16 cellular contexts compared by ENCODE assay signal in genomic region chr7:111827863-111828504, GRCh38.
A peak's percentile ranks its signal among the peaks of the same experiment; 100 is the strongest.
DNase-seq lines count a peak whose midpoint lies in the region; ATAC-seq and TF ChIP-seq lines count a peak whose summit lies in the region.
"Had no signal": no experiment of that assay in that cellular context is flagged by ENCODE, and none has a peak within 500 bp of the region (broad histone marks: within the 10 kb centered on the region; RNA-seq: fewer than 3 reads in every experiment).

No MANE protein-coding gene starts in this region.

- H3K4me1 ChIP-seq in fibroblast of lung (ENCODE audit: control insufficient read depth, extremely low read depth, insufficient read depth, low read length) = no peaks in the 10 kb centered on the region
- H3K4me1 ChIP-seq in right lobe of liver = no peaks in the 10 kb centered on the region
- peaks cover 6% of the 10 kb centered on the region for H3K4me1 ChIP-seq in body of pancreas
- H3K4me1 ChIP-seq: Caco-2 had no signal

- peak; percentile 10 for DNase-seq in GM04504 (ENCODE audit: low read depth)
- DNase-seq in SK-N-MC (ENCODE audit: low read depth, low spot score) = peak; percentile 68
- peak; percentile 27 to 74 for DNase-seq in fibroblast of lung (ENCODE audit: low read depth in 2 of 2)
- no peak for DNase-seq in progenitor cell of endocrine pancreas (ENCODE audit: low spot score, unreplicated experiment)
- no peak for DNase-seq in right lobe of liver
- no peak for DNase-seq in WERI-Rb-1
- no peak for DNase-seq in body of pancreas
- no peak for DNase-seq in activated T-cell treated with anti-CD3 and anti-CD28 coated beads, Interleukin-2, amount 50 U/mL, for 48 hours
- DNase-seq: activated CD4-positive, alpha-beta T cell treated with anti-CD3 and anti-CD28 coated beads, Interleukin-2, amount 10 ng/mL, durations not matched to agents 7 days and 5 days; activated naive CD4-positive, alpha-beta T cell treated with anti-CD3 and anti-CD28 coated beads, Interleukin-2, amount 50 U/mL, for 16 hours; Caco-2; effector CD4-positive, alpha-beta T cell; MV-4-11; NCI-H510A; stimulated activated CD4-positive, alpha-beta T cell treated with anti-CD3 and anti-CD28 coated beads, Interleukin-12 subunit alpha, Interleukin-12 subunit beta, amount 100 ng/mL, for 4 hours had no signal

- H3K27ac ChIP-seq in SK-N-MC = no peak overlapping the region
- no peak overlapping the region for H3K27ac ChIP-seq in fibroblast of lung (ENCODE audit: insufficient read depth, low read length)
- no peak overlapping the region for H3K27ac ChIP-seq in right lobe of liver
- H3K27ac ChIP-seq in WERI-Rb-1 = no peak overlapping the region
- H3K27ac ChIP-seq in body of pancreas = no peak overlapping the region

- peak overlapping the region; percentile 2 for H3K27ac Mint-ChIP-seq in progenitor cell of endocrine pancreas
- H3K27ac Mint-ChIP-seq: activated CD4-positive, alpha-beta T cell treated with anti-CD3 and anti-CD28 coated beads, Interleukin-2, amount 10 ng/mL, durations not matched to agents 7 days and 5 days; nephron had no signal

- no peak for ATAC-seq in right lobe of liver
- no peak for ATAC-seq in body of pancreas

- H3K27me3 Mint-ChIP-seq in progenitor cell of endocrine pancreas = no peaks in the 10 kb centered on the region

- H3K4me2 ChIP-seq in fibroblast of lung (ENCODE audit: extremely low read depth, insufficient read depth, low read length) = no peak overlapping the region

- H4K20me1 ChIP-seq in fibroblast of lung (ENCODE audit: control insufficient read depth, extremely low read depth, insufficient read depth, low read length) = no peaks in the 10 kb centered on the region

- H3K36me3 Mint-ChIP-seq in progenitor cell of endocrine pancreas (ENCODE audit: insufficient read depth) = peaks cover 17% of the 10 kb centered on the region

- intact Hi-C loops in right lobe of liver (cut with DNase I) = no loop called here
- intact Hi-C loops in body of pancreas (cut with DNase I) = no loop called here

- H3K9me3 ChIP-seq in SK-N-MC (ENCODE audit: low read depth, low read length) = no peaks in the 10 kb centered on the region
- H3K9me3 ChIP-seq in fibroblast of lung (ENCODE audit: control insufficient read depth, insufficient read depth, low read depth, low read length) = no peaks in the 10 kb centered on the region
- H3K9me3 ChIP-seq in right lobe of liver = no peaks in the 10 kb centered on the region
- H3K9me3 ChIP-seq in WERI-Rb-1 (ENCODE audit: severe bottlenecking) = no peaks in the 10 kb centered on the region
- H3K9me3 ChIP-seq in body of pancreas = no peaks in the 10 kb centered on the region
- H3K9me3 ChIP-seq: Caco-2 had no signal

- no peak overlapping the region for H2AFZ ChIP-seq in fibroblast of lung (ENCODE audit: low read length)

- H3K36me3 ChIP-seq in SK-N-MC (ENCODE audit: insufficient read depth, low read length) (no peaks in the 10 kb centered on the region), fibroblast of lung (ENCODE audit: control insufficient read depth, insufficient read depth, low read length) (no peaks in the 10 kb centered on the region), right lobe of liver (no peaks in the 10 kb centered on the region), WERI-Rb-1 (no peaks in the 10 kb centered on the region), body of pancreas (replicated peaks in 1 of 2; ENCODE audit: insufficient read depth in 1 of 2, low read depth in 2 of 2) (peaks cover 0 to 2% of the 10 kb centered on the region in 2 donors)

- no peak for TF ChIP-seq POLR2A in right lobe of liver (IDR thresholded peaks at IDR 0.05)
- TF ChIP-seq POLR2A in body of pancreas (IDR thresholded peaks at IDR 0.05) = no peak

- H3K27me3 ChIP-seq in fibroblast of lung (ENCODE audit: control insufficient read depth, insufficient read depth, low read length) (no peaks in the 10 kb centered on the region), right lobe of liver (no peaks in the 10 kb centered on the region), WERI-Rb-1 (ENCODE audit: insufficient read depth, low read depth, severe bottlenecking) (no peaks in the 10 kb centered on the region), body of pancreas (no peaks in the 10 kb centered on the region)

- H3K4me3 Mint-ChIP-seq in progenitor cell of endocrine pancreas (ENCODE audit: low read depth) = no peak overlapping the region
- H3K4me3 Mint-ChIP-seq: activated CD4-positive, alpha-beta T cell treated with anti-CD3 and anti-CD28 coated beads, Interleukin-2, amount 10 ng/mL, durations not matched to agents 7 days and 5 days; nephron had no signal

- peaks cover 5% of the 10 kb centered on the region for H3K9me3 Mint-ChIP-seq in progenitor cell of endocrine pancreas (ENCODE audit: low read depth)
- H3K9me3 Mint-ChIP-seq: activated CD4-positive, alpha-beta T cell treated with anti-CD3 and anti-CD28 coated beads, Interleukin-2, amount 10 ng/mL, durations not matched to agents 7 days and 5 days; nephron had no signal

- 100% methylated on average over 1 of the region's 1 CpG for WGBS in right lobe of liver (ENCODE audit: insufficient coverage, low coverage, low lambda C conversion rate, missing lambda C conversion rate)
- WGBS in body of pancreas, 2 donors = 45 to 69% methylated on average over 1 of the region's 1 CpG

- TF ChIP-seq CTCF in fibroblast of lung (conservative IDR thresholded peaks at IDR 0.05 in 1 of 2, IDR thresholded peaks at IDR 0.05 in 1 of 2; ENCODE audit: low read depth in 1 of 2, low read length in 2 of 2) = no peak
- TF ChIP-seq CTCF in progenitor cell of endocrine pancreas (IDR thresholded peaks at IDR 0.05; ENCODE audit: unreplicated experiment) = no peak
- TF ChIP-seq CTCF in right lobe of liver (IDR thresholded peaks at IDR 0.05) = no peak
- no peak for TF ChIP-seq CTCF in WERI-Rb-1 (IDR thresholded peaks at IDR 0.05; ENCODE audit: low read depth, low read length)
- no peak for TF ChIP-seq CTCF in body of pancreas (IDR thresholded peaks at IDR 0.05)

- H3K9ac ChIP-seq in SK-N-MC (ENCODE audit: insufficient read length) = no peak overlapping the region
- H3K9ac ChIP-seq in fibroblast of lung (ENCODE audit: insufficient read depth, low read length) = no peak overlapping the region

- no peak overlapping the region for H3K4me3 ChIP-seq in SK-N-MC
- no peak overlapping the region for H3K4me3 ChIP-seq in fibroblast of lung (replicated peaks in 1 of 4; ENCODE audit: control extremely low read depth in 1 of 4, insufficient read depth in 1 of 4, low read depth in 3 of 4, low read length in 4 of 4)
- H3K4me3 ChIP-seq in right lobe of liver = no peak overlapping the region
- no peak overlapping the region for H3K4me3 ChIP-seq in WERI-Rb-1 (ENCODE audit: low read depth, low read length)
- H3K4me3 ChIP-seq in body of pancreas = no peak overlapping the region

- H3K4me1 Mint-ChIP-seq in progenitor cell of endocrine pancreas (ENCODE audit: low read depth) = peaks cover 19% of the 10 kb centered on the region
- H3K4me1 Mint-ChIP-seq: activated CD4-positive, alpha-beta T cell treated with anti-CD3 and anti-CD28 coated beads, Interleukin-2, amount 10 ng/mL, durations not matched to agents 7 days and 5 days; nephron had no signal

- no peaks in the 10 kb centered on the region for H3K79me2 ChIP-seq in fibroblast of lung (ENCODE audit: control insufficient read depth, insufficient read depth, low read length)

Comparison
In these comparisons a context has a peak if more than half of its experiments do, and no peak if none do; other contexts are left out.
1. DNase-seq: peak in GM04504 (single experiment), SK-N-MC (single experiment) and fibroblast of lung (2 of 2); none in progenitor cell of endocrine pancreas (single experiment), right lobe of liver (0 of 3), WERI-Rb-1 (single experiment), body of pancreas (0 of 4) and activated T-cell treated with anti-CD3 and anti-CD28 coated beads, Interleukin-2, amount 50 U/mL, for 48 hours (0 of 2).